ENCODE assay signal across 8 cellular contexts in genomic region chr11:75350743-75351540, GRCh38. TPM values are rescaled to one million over a fixed set of nuclear protein-coding genes. Genes with fewer than 3 reads are reported as not detected.
DNase-seq lines count a peak whose midpoint lies in the region; ATAC-seq, FAIRE-seq and TF ChIP-seq lines count a peak whose summit lies in the region.

No MANE protein-coding gene starts in this region.

- H2AFZ ChIP-seq in neural progenitor cell (replicated peaks), result peak overlapping the region; percentile 99

- no peaks in the 10 kb centered on the region for H3K27me3 Mint-ChIP-seq in activated T-cell treated with anti-CD3 and anti-CD28 coated beads, Interleukin-2, amount 50 U/mL, for 4 hours (ENCODE audit: low read depth)
- H3K27me3 Mint-ChIP-seq in neural progenitor cell (ENCODE audit: insufficient read depth, low read depth), result peaks cover 15% of the 10 kb centered on the region

- ATAC-seq in activated T-cell treated with anti-CD3 and anti-CD28 coated beads, Interleukin-2, amount 50 U/mL, for 4 hours, result peak; percentile 31 to 42
- ATAC-seq in GM19397 (IDR thresholded peaks at IDR 0.05; ENCODE audit: unreplicated experiment), result no peak

- peak overlapping the region; percentile 100 for H3K4me2 ChIP-seq in neural progenitor cell

- no peaks in the 10 kb centered on the region for H3K79me2 ChIP-seq in neural progenitor cell (ENCODE audit: low read depth)

- H3K27me3 ChIP-seq in neural progenitor cell, result peaks cover 35% of the 10 kb centered on the region

- H3K9ac ChIP-seq in neural progenitor cell, result no peak overlapping the region

- no peaks in the 10 kb centered on the region for H4K20me1 ChIP-seq in neural progenitor cell (ENCODE audit: low read depth)

- no peaks in the 10 kb centered on the region for H3K36me3 ChIP-seq in neural progenitor cell

- FAIRE-seq in GM19239 (lab: Jason Lieb, UNC), result no peak

- H3F3A ChIP-seq in neural progenitor cell (ENCODE audit: low read depth), result peaks cover 25% of the 10 kb centered on the region

- H3K36me3 Mint-ChIP-seq in activated T-cell treated with anti-CD3 and anti-CD28 coated beads, Interleukin-2, amount 50 U/mL, for 4 hours (ENCODE audit: insufficient read depth), result no peaks in the 10 kb centered on the region
- H3K36me3 Mint-ChIP-seq in neural progenitor cell, result no peaks in the 10 kb centered on the region

- peak; percentile 24 for TF ChIP-seq CTCF in neural progenitor cell (IDR thresholded peaks at IDR 0.05)

- H3K4me1 Mint-ChIP-seq in activated T-cell treated with anti-CD3 and anti-CD28 coated beads, Interleukin-2, amount 50 U/mL, for 4 hours (ENCODE audit: low read depth), result peaks cover 67% of the 10 kb centered on the region
- peaks cover 29% of the 10 kb centered on the region for H3K4me1 Mint-ChIP-seq in neural progenitor cell

- H3K27ac Mint-ChIP-seq in neural progenitor cell, result peak overlapping the region; percentile 94

- no peak overlapping the region for H3K27ac ChIP-seq in neural progenitor cell

- peak overlapping the region; percentile 83 for H3K4me3 Mint-ChIP-seq in activated T-cell treated with anti-CD3 and anti-CD28 coated beads, Interleukin-2, amount 50 U/mL, for 4 hours
- H3K4me3 Mint-ChIP-seq in neural progenitor cell, result peak overlapping the region; percentile 88

- H3K4me3 ChIP-seq in neural progenitor cell, result peak overlapping the region; percentile 79

- peaks cover 35% of the 10 kb centered on the region for H3K4me1 ChIP-seq in neural progenitor cell

- no peaks in the 10 kb centered on the region for H3K9me3 ChIP-seq in neural progenitor cell (ENCODE audit: low read depth)

- no peaks in the 10 kb centered on the region for H3K9me3 Mint-ChIP-seq in activated T-cell treated with anti-CD3 and anti-CD28 coated beads, Interleukin-2, amount 50 U/mL, for 4 hours
- no peaks in the 10 kb centered on the region for H3K9me3 Mint-ChIP-seq in neural progenitor cell

- DNase-seq in GM03348 (ENCODE audit: low spot score), result peak; percentile 49
- peak; percentile 58 to 73 for DNase-seq in NCI-H526 (lab: John Stamatoyannopoulos, UW)
- DNase-seq in activated T-cell treated with anti-CD3 and anti-CD28 coated beads, Interleukin-2, amount 50 U/mL, for 4 hours, result peak; percentile 24
- peak; percentile 26 for DNase-seq in fibroblast of gingiva (ENCODE audit: low read depth)
- peak; percentile 52 for DNase-seq in neural progenitor cell (ENCODE audit: low spot score)
- DNase-seq in HPDE6-E6E7 (ENCODE audit: extremely low spot score), result no peak
- no peak for DNase-seq in GM19239 (ENCODE audit: insufficient read length, low spot score)

RNA-seq across cellular contexts. Expression of gene ARRB1, which starts 0.5 kb away (rescaled TPM):
- total RNA-seq in activated T-cell treated with anti-CD3 and anti-CD28 coated beads, Interleukin-2, amount 50 U/mL, for 4 hours, result 10 to 100 TPM; 16.7 to 25.1 (median 18.8) TPM
- total RNA-seq in neural progenitor cell (ENCODE audit: low replicate concordance), result 1.0 and 1.8 TPM in 2 replicates

RNA-seq across cellular contexts. Expression of gene RPS3, which starts 48.4 kb away (rescaled TPM):
- 1,000 to 10,000 TPM; 4,010 to 4,371 (median 4,184) TPM for total RNA-seq in activated T-cell treated with anti-CD3 and anti-CD28 coated beads, Interleukin-2, amount 50 U/mL, for 4 hours
- total RNA-seq in neural progenitor cell (ENCODE audit: low replicate concordance), result 1,927 and 1,962 TPM in 2 replicates

Comparison
In these comparisons a context has a peak if more than half of its experiments do, and no peak if none do; other contexts are left out.
1. DNase-seq: peak in GM03348 (single experiment), NCI-H526 (2 of 2), activated T-cell treated with anti-CD3 and anti-CD28 coated beads, Interleukin-2, amount 50 U/mL, for 4 hours (single experiment), fibroblast of gingiva (single experiment) and neural progenitor cell (single experiment); none in HPDE6-E6E7 (single experiment) and GM19239 (single experiment).